ENCODE assay signal across 1 cellular context in the genomic region with DNA sequence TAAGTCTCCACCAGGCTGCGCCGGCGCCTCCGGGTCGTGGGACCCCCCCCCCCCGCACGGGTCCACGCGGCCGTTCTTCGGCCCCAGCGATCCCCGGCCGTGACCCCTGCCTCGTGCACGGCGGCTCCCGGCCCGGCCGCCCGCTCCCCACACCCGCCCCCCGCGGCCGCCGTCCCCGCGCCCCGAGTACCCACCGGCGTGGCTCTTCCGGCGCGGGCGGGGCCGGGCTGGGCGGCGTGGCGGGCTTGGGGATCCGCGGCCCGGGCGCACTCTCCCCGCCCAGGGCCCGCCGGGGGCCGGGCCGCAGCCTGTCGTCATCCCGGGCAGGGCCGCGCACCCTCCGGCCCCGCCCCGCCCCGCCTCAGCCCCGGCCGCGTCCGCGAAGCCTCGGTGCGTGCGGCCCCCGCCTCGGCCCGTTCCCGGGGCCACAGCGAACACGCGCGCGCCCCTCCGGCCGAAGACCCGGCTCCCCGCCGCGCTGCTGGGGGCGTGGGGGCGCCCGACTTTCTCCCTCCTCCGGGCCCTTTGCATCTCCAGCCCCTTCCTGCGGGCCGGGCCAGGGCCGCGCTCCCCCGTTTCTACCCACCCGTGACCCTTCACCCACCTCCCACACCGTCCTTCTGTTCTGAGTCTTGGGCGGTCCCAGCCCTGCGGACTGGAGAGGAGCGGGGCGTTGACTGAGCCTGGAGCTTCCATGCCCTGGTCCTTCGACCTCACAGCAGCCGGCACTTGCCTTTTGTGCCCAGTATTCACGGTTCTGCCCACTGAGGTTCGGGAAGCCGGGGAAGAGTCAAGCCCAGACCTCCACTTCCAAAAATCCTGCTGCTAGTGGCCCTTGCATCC.
TF ChIP-seq lines count a peak whose summit lies in the region.

No MANE protein-coding gene starts in this region.

TF ChIP-seq in K562, 482 proteins besides CTCF, POLR2A, EP300 and RAD21 (continued from another document and continues in another):
- TF ChIP-seq ZC3H8 (IDR thresholded peaks at IDR 0.05) (no peak), MXI1 (IDR thresholded peaks at IDR 0.05; ENCODE audit: low read depth, low read length) (no peak), HIVEP1 (CRISPR knock-in tag; IDR thresholded peaks at IDR 0.05) (no peak), JUN (IDR thresholded peaks at IDR 0.05; ENCODE audit: borderline replicate concordance, low read depth, low read length) (no peak), JUN (CRISPR knock-in tag; IDR thresholded peaks at IDR 0.05; ENCODE audit: borderline replicate concordance) (no peak), ETS2 (tag; IDR thresholded peaks at IDR 0.05; ENCODE audit: borderline replicate concordance, poor library complexity, severe bottlenecking) (no peak), L3MBTL2 (IDR thresholded peaks at IDR 0.05) (peak; percentile 66), ZKSCAN1 (IDR thresholded peaks at IDR 0.05; ENCODE audit: low read depth, low read length) (no peak), NCOA4 (IDR thresholded peaks at IDR 0.05; ENCODE audit: partially characterized antibody) (no peak), NR2F6 (CRISPR knock-in tag; IDR thresholded peaks at IDR 0.05) (no peak), ZNF699 (CRISPR knock-in tag; IDR thresholded peaks at IDR 0.05; ENCODE audit: insufficient replicate concordance) (no peak), BMI1 (IDR thresholded peaks at IDR 0.05; ENCODE audit: low read length) (no peak), CBX5 (IDR thresholded peaks at IDR 0.05; ENCODE audit: borderline replicate concordance, low read depth) (no peak), CBFA2T3 (IDR thresholded peaks at IDR 0.05) (no peak), CBFA2T2 (conservative IDR thresholded peaks at IDR 0.05) (no peak), ARID2 (IDR thresholded peaks at IDR 0.05) (no peak), JUND (IDR thresholded peaks at IDR 0.05; ENCODE audit: borderline replicate concordance, low read depth, low read length) (no peak), JUND (tag; IDR thresholded peaks at IDR 0.05; ENCODE audit: borderline replicate concordance, low read depth, low read length) (no peak), ZNF239 (CRISPR knock-in tag; IDR thresholded peaks at IDR 0.05) (no peak), ZNF57 (CRISPR knock-in tag; IDR thresholded peaks at IDR 0.05) (no peak), KAT7 (CRISPR knock-in tag; IDR thresholded peaks at IDR 0.05; ENCODE audit: borderline replicate concordance) (no peak), ZNF695 (CRISPR knock-in tag; IDR thresholded peaks at IDR 0.05) (no peak), SMC3 (conservative IDR thresholded peaks at IDR 0.05; ENCODE audit: insufficient read depth, low read depth, low read length) (no peak), NCOA6 (IDR thresholded peaks at IDR 0.05) (no peak), ZNF133 (CRISPR knock-in tag; IDR thresholded peaks at IDR 0.05) (no peak), ESRRA (IDR thresholded peaks at IDR 0.05; ENCODE audit: borderline replicate concordance, low read depth) (no peak)
- TF ChIP-seq, protein P1, sequence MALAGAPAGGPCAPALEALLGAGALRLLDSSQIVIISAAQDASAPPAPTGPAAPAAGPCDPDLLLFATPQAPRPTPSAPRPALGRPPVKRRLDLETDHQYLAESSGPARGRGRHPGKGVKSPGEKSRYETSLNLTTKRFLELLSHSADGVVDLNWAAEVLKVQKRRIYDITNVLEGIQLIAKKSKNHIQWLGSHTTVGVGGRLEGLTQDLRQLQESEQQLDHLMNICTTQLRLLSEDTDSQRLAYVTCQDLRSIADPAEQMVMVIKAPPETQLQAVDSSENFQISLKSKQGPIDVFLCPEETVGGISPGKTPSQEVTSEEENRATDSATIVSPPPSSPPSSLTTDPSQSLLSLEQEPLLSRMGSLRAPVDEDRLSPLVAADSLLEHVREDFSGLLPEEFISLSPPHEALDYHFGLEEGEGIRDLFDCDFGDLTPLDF (CRISPR knock-in tag; IDR thresholded peaks at IDR 0.05), result no peak
- TF ChIP-seq, protein P2, sequence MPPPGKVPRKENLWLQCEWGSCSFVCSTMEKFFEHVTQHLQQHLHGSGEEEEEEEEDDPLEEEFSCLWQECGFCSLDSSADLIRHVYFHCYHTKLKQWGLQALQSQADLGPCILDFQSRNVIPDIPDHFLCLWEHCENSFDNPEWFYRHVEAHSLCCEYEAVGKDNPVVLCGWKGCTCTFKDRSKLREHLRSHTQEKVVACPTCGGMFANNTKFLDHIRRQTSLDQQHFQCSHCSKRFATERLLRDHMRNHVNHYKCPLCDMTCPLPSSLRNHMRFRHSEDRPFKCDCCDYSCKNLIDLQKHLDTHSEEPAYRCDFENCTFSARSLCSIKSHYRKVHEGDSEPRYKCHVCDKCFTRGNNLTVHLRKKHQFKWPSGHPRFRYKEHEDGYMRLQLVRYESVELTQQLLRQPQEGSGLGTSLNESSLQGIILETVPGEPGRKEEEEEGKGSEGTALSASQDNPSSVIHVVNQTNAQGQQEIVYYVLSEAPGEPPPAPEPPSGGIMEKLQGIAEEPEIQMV (tag; conservative IDR thresholded peaks at IDR 0.05; ENCODE audit: low read depth), result no peak
- TF ChIP-seq, protein P3, sequence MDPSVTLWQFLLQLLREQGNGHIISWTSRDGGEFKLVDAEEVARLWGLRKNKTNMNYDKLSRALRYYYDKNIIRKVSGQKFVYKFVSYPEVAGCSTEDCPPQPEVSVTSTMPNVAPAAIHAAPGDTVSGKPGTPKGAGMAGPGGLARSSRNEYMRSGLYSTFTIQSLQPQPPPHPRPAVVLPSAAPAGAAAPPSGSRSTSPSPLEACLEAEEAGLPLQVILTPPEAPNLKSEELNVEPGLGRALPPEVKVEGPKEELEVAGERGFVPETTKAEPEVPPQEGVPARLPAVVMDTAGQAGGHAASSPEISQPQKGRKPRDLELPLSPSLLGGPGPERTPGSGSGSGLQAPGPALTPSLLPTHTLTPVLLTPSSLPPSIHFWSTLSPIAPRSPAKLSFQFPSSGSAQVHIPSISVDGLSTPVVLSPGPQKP (CRISPR knock-in tag; IDR thresholded peaks at IDR 0.05), result no peak
- TF ChIP-seq, protein P4, sequence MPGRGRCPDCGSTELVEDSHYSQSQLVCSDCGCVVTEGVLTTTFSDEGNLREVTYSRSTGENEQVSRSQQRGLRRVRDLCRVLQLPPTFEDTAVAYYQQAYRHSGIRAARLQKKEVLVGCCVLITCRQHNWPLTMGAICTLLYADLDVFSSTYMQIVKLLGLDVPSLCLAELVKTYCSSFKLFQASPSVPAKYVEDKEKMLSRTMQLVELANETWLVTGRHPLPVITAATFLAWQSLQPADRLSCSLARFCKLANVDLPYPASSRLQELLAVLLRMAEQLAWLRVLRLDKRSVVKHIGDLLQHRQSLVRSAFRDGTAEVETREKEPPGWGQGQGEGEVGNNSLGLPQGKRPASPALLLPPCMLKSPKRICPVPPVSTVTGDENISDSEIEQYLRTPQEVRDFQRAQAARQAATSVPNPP (IDR thresholded peaks at IDR 0.05; ENCODE audit: borderline replicate concordance, insufficient read depth, insufficient read length), result no peak
- TF ChIP-seq, protein P5, sequence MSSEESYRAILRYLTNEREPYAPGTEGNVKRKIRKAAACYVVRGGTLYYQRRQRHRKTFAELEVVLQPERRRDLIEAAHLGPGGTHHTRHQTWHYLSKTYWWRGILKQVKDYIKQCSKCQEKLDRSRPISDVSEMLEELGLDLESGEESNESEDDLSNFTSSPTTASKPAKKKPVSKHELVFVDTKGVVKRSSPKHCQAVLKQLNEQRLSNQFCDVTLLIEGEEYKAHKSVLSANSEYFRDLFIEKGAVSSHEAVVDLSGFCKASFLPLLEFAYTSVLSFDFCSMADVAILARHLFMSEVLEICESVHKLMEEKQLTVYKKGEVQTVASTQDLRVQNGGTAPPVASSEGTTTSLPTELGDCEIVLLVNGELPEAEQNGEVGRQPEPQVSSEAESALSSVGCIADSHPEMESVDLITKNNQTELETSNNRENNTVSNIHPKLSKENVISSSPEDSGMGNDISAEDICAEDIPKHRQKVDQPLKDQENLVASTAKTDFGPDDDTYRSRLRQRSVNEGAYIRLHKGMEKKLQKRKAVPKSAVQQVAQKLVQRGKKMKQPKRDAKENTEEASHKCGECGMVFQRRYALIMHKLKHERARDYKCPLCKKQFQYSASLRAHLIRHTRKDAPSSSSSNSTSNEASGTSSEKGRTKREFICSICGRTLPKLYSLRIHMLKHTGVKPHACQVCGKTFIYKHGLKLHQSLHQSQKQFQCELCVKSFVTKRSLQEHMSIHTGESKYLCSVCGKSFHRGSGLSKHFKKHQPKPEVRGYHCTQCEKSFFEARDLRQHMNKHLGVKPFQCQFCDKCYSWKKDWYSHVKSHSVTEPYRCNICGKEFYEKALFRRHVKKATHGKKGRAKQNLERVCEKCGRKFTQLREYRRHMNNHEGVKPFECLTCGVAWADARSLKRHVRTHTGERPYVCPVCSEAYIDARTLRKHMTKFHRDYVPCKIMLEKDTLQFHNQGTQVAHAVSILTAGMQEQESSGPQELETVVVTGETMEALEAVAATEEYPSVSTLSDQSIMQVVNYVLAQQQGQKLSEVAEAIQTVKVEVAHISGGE (CRISPR knock-in tag; IDR thresholded peaks at IDR 0.05), result peak in 1 of 3 experiments; percentile 59; a peak in 2 of 6 replicates
- TF ChIP-seq, protein P6, sequence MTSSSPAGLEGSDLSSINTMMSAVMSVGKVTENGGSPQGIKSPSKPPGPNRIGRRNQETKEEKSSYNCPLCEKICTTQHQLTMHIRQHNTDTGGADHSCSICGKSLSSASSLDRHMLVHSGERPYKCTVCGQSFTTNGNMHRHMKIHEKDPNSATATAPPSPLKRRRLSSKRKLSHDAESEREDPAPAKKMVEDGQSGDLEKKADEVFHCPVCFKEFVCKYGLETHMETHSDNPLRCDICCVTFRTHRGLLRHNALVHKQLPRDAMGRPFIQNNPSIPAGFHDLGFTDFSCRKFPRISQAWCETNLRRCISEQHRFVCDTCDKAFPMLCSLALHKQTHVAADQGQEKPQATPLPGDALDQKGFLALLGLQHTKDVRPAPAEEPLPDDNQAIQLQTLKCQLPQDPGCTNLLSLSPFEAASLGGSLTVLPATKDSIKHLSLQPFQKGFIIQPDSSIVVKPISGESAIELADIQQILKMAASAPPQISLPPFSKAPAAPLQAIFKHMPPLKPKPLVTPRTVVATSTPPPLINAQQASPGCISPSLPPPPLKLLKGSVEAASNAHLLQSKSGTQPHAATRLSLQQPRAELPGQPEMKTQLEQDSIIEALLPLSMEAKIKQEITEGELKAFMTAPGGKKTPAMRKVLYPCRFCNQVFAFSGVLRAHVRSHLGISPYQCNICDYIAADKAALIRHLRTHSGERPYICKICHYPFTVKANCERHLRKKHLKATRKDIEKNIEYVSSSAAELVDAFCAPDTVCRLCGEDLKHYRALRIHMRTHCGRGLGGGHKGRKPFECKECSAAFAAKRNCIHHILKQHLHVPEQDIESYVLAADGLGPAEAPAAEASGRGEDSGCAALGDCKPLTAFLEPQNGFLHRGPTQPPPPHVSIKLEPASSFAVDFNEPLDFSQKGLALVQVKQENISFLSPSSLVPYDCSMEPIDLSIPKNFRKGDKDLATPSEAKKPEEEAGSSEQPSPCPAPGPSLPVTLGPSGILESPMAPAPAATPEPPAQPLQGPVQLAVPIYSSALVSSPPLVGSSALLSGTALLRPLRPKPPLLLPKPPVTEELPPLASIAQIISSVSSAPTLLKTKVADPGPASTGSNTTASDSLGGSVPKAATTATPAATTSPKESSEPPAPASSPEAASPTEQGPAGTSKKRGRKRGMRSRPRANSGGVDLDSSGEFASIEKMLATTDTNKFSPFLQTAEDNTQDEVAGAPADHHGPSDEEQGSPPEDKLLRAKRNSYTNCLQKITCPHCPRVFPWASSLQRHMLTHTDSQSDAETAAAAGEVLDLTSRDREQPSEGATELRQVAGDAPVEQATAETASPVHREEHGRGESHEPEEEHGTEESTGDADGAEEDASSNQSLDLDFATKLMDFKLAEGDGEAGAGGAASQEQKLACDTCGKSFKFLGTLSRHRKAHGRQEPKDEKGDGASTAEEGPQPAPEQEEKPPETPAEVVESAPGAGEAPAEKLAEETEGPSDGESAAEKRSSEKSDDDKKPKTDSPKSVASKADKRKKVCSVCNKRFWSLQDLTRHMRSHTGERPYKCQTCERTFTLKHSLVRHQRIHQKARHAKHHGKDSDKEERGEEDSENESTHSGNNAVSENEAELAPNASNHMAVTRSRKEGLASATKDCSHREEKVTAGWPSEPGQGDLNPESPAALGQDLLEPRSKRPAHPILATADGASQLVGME (CRISPR knock-in tag; IDR thresholded peaks at IDR 0.05), result no peak
- TF ChIP-seq, protein P7, sequence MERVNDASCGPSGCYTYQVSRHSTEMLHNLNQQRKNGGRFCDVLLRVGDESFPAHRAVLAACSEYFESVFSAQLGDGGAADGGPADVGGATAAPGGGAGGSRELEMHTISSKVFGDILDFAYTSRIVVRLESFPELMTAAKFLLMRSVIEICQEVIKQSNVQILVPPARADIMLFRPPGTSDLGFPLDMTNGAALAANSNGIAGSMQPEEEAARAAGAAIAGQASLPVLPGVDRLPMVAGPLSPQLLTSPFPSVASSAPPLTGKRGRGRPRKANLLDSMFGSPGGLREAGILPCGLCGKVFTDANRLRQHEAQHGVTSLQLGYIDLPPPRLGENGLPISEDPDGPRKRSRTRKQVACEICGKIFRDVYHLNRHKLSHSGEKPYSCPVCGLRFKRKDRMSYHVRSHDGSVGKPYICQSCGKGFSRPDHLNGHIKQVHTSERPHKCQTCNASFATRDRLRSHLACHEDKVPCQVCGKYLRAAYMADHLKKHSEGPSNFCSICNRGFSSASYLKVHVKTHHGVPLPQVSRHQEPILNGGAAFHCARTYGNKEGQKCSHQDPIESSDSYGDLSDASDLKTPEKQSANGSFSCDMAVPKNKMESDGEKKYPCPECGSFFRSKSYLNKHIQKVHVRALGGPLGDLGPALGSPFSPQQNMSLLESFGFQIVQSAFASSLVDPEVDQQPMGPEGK (CRISPR knock-in tag; IDR thresholded peaks at IDR 0.05; ENCODE audit: borderline replicate concordance), result no peak
- TF ChIP-seq, protein P8, sequence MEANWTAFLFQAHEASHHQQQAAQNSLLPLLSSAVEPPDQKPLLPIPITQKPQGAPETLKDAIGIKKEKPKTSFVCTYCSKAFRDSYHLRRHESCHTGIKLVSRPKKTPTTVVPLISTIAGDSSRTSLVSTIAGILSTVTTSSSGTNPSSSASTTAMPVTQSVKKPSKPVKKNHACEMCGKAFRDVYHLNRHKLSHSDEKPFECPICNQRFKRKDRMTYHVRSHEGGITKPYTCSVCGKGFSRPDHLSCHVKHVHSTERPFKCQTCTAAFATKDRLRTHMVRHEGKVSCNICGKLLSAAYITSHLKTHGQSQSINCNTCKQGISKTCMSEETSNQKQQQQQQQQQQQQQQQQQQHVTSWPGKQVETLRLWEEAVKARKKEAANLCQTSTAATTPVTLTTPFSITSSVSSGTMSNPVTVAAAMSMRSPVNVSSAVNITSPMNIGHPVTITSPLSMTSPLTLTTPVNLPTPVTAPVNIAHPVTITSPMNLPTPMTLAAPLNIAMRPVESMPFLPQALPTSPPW (CRISPR knock-in tag; IDR thresholded peaks at IDR 0.05), result peak; percentile 67
